1 cellular context compared by ENCODE assay signal in genomic region chr10:25504838-25505237, GRCh38.
TF ChIP-seq lines count a peak whose summit lies in the region.

No MANE protein-coding gene starts in this region.

TF ChIP-seq in K562, 482 proteins besides CTCF, POLR2A, EP300 and RAD21 (continued from another document):
- no peak for TF ChIP-seq NKRF (IDR thresholded peaks at IDR 0.05; ENCODE audit: borderline replicate concordance)
